Comparison of ENCODE assay signal across 8 cellular contexts in genomic region chr17:63621229-63621683, GRCh38. TPM values are rescaled to one million over a fixed set of nuclear protein-coding genes. Genes with fewer than 3 reads are reported as not detected.
DNase-seq lines count a peak whose midpoint lies in the region; ATAC-seq and TF ChIP-seq lines count a peak whose summit lies in the region.

No MANE protein-coding gene starts in this region.

- H3K27ac ChIP-seq in HCT116 (ENCODE audit: low read depth, low read length) (peak overlapping the region; percentile 67), hepatocyte (peak overlapping the region; percentile 60), skeletal muscle tissue (ENCODE audit: low read depth, low read length) (peak overlapping the region; percentile 68)

- no peaks in the 10 kb centered on the region for H3K9me3 Mint-ChIP-seq in activated B cell treated with CpG ODN at 0.5 μM for 24 hours

- CTCF ChIA-PET in HCT116 (lab: Charles Lee) (interaction anchor here (0.8 to 4.9 kb wide), 4 partner anchors 10 to 196 kb away, joined by 6 to 71 read pairs (median 8); no protein-coding TSS in a partner anchor), activated B cell treated with CpG ODN at 0.5 μM for 24 hours (lab: Charles Lee) (interaction anchor here (0.8 to 4.0 kb wide), 6 partner anchors 9 to 195 kb away, joined by 3 to 19 read pairs (median 6); no protein-coding TSS in a partner anchor)

- H3K36me3 ChIP-seq in HCT116 (ENCODE audit: control insufficient read depth in 1 of 2, insufficient read depth in 2 of 2, low read length in 2 of 2) (no peaks in the 10 kb centered on the region), hepatocyte (replicated peaks; ENCODE audit: insufficient read depth, low read depth) (no peaks in the 10 kb centered on the region), skeletal muscle tissue (ENCODE audit: control insufficient read depth in 3 of 3, insufficient read depth in 3 of 3, low read length in 3 of 3) (no peaks in the 10 kb centered on the region)

- no peak overlapping the region for H2AFZ ChIP-seq in HCT116 (ENCODE audit: low read depth, low read length, poor library complexity, severe bottlenecking)
- peak overlapping the region; percentile 26 for H2AFZ ChIP-seq in hepatocyte

- BruUV-seq in HCT116 (replicated peaks; lab: Mats Ljungman, UMichigan): TSS peak; percentile 95

- no peak for DNase-seq in HCT116 (ENCODE audit: low read depth, low spot score)
- no peak for DNase-seq in activated B cell treated with CpG ODN at 0.5 μM for 24 hours
- no peak for DNase-seq in hepatocyte (ENCODE audit: low spot score)
- DNase-seq in MV-4-11 (lab: John Stamatoyannopoulos, UW): no peak
- DNase-seq in COLO668 (lab: John Stamatoyannopoulos, UW; ENCODE audit: unreplicated experiment): no peak
- no peak for DNase-seq in omental fat pad (ENCODE audit: low spot score)

- H3K9me2 ChIP-seq in HCT116 (ENCODE audit: insufficient read depth) (no peaks in the 10 kb centered on the region), hepatocyte (replicated peaks; ENCODE audit: insufficient read depth) (no peaks in the 10 kb centered on the region)

- TF ChIP-seq RAD21 in HCT116 (IDR thresholded peaks at IDR 0.05; ENCODE audit: low read depth): no peak

- RAD21 ChIA-PET in HCT116 (lab: Charles Lee; ENCODE audit: low non-redundant PET in 1 of 2, low total read pairs in 2 of 2, uncharacterized antibody in 2 of 2, unreplicated experiment in 2 of 2): interaction anchor here in 1 of 2 experiments (1.1 to 1.4 kb wide), 2 partner anchors 9 to 58 kb away, joined by 3 to 5 read pairs; no protein-coding TSS in a partner anchor

- no peaks in the 10 kb centered on the region for H3K27me3 Mint-ChIP-seq in activated B cell treated with CpG ODN at 0.5 μM for 24 hours

- H3K9ac ChIP-seq in HCT116 (ENCODE audit: low read length) (peak overlapping the region; percentile 58), skeletal muscle tissue (ENCODE audit: low read depth in 1 of 3, low read length in 3 of 3) (peak overlapping the region; percentile 62 to 85 (median 82))

- H3K4me3 ChIP-seq in HCT116 (replicated peaks in 1 of 2; ENCODE audit: low read depth in 1 of 2, low read length in 2 of 2) (peak overlapping the region; percentile 61 to 64), hepatocyte (peak overlapping the region; percentile 32), skeletal muscle tissue (ENCODE audit: low read length in 3 of 3) (peak overlapping the region; percentile 62 to 88 (median 87))

- TF ChIP-seq CTCF in HCT116 (IDR thresholded peaks at IDR 0.05 in 2 of 3, conservative IDR thresholded peaks at IDR 0.05 in 1 of 3; ENCODE audit: borderline replicate concordance in 1 of 3, insufficient read depth in 1 of 3, low read depth in 2 of 3, low read length in 2 of 3): no peak
- no peak for TF ChIP-seq CTCF in activated B cell treated with CpG ODN at 0.5 μM for 24 hours (IDR thresholded peaks at IDR 0.05)
- TF ChIP-seq CTCF in hepatocyte (IDR thresholded peaks at IDR 0.05; ENCODE audit: poor library complexity): no peak
- TF ChIP-seq CTCF in omental fat pad (IDR thresholded peaks at IDR 0.05): no peak

- peak; percentile 37 for ATAC-seq in HCT116
- ATAC-seq in activated B cell treated with CpG ODN at 0.5 μM for 24 hours (ENCODE audit: low read depth): no peak
- no peak for ATAC-seq in GM19035 (IDR thresholded peaks at IDR 0.05; ENCODE audit: unreplicated experiment)
- ATAC-seq in omental fat pad (ENCODE audit: low FRiP score): no peak

- H3K27me3 ChIP-seq in HCT116 (ENCODE audit: insufficient read depth, low read length) (no peaks in the 10 kb centered on the region), hepatocyte (no peaks in the 10 kb centered on the region), skeletal muscle tissue (ENCODE audit: control insufficient read depth in 3 of 3, insufficient read depth in 3 of 3, low read length in 3 of 3) (no peaks in the 10 kb centered on the region)

- H3K4me3 Mint-ChIP-seq in activated B cell treated with CpG ODN at 0.5 μM for 24 hours: peak overlapping the region; percentile 94

- H3K4me1 ChIP-seq in HCT116 (ENCODE audit: control insufficient read depth in 1 of 2, insufficient read depth in 2 of 2, low read length in 2 of 2) (peaks cover 12 to 18% of the 10 kb centered on the region in 2 experiments; a peak in 3 of 4 replicates), hepatocyte (ENCODE audit: insufficient read depth) (peaks cover 8% of the 10 kb centered on the region), skeletal muscle tissue (ENCODE audit: control insufficient read depth in 3 of 3, insufficient read depth in 3 of 3, low read length in 3 of 3) (peaks cover 23 to 30% (median 23%) of the 10 kb centered on the region in 3 donors)

- H3K79me2 ChIP-seq in HCT116 (ENCODE audit: insufficient read depth, low read length) (peaks cover 14% of the 10 kb centered on the region), hepatocyte (peaks cover 32% of the 10 kb centered on the region)

- peaks cover 6% of the 10 kb centered on the region for H3K36me3 Mint-ChIP-seq in activated B cell treated with CpG ODN at 0.5 μM for 24 hours (ENCODE audit: low read depth)

- WGBS in hepatocyte (ENCODE audit: low lambda C conversion rate, missing lambda C conversion rate): 13% methylated on average over 10 of the region's 10 CpGs

- intact Hi-C loops in HCT116 (cut with micrococcal nuclease): loop anchor here (5.0 kb wide), 1 partner anchor 221 kb away; the partner anchor contains the start of gene SMARCD2
- intact Hi-C loops in activated B cell treated with CpG ODN at 0.5 μM for 24 hours (cut with micrococcal nuclease): loop anchor here (5.0 to 10.0 kb wide), 4 partner anchors 46 to 656 kb away; partner anchors contain the start of genes CYB561 and TANC2

- no peak for TF ChIP-seq POLR2A in HCT116 (IDR thresholded peaks at IDR 0.05; ENCODE audit: borderline replicate concordance, extremely low read depth, insufficient read depth, insufficient read length)

- H3K27ac Mint-ChIP-seq in activated B cell treated with CpG ODN at 0.5 μM for 24 hours: peak overlapping the region; percentile 91

- H3K4me1 Mint-ChIP-seq in activated B cell treated with CpG ODN at 0.5 μM for 24 hours: peaks cover 27% of the 10 kb centered on the region

- H4K20me1 ChIP-seq in HCT116 (ENCODE audit: insufficient read depth) (no peaks in the 10 kb centered on the region), hepatocyte (ENCODE audit: insufficient read depth, poor library complexity, severe bottlenecking) (peaks cover 28% of the 10 kb centered on the region)

- H3K9me3 ChIP-seq in HCT116 (ENCODE audit: control insufficient read depth in 1 of 2, insufficient read depth in 1 of 2, low read depth in 1 of 2, low read length in 2 of 2) (no peaks in the 10 kb centered on the region), hepatocyte (ENCODE audit: low read depth) (no peaks in the 10 kb centered on the region), skeletal muscle tissue (ENCODE audit: control insufficient read depth in 3 of 3, low read length in 3 of 3) (no peaks in the 10 kb centered on the region)

- H3K4me2 ChIP-seq in HCT116 (ENCODE audit: low read length) (peak overlapping the region; percentile 79), hepatocyte (peak overlapping the region; percentile 75)

- POLR2A ChIA-PET in HCT116 (lab: Charles Lee): interaction anchor here (1.2 to 1.7 kb wide), 6 partner anchors 9 to 182 kb away, joined by 3 to 17 read pairs (median 5); partner anchors contain the start of gene TACO1
- POLR2A ChIA-PET in activated B cell treated with CpG ODN at 0.5 μM for 24 hours (lab: Charles Lee): interaction anchor here (0.6 to 4.6 kb wide), 20 partner anchors 9 to 885 kb away, joined by 3 to 108 read pairs (median 6); partner anchors contain the start of genes CCDC47, CEP95, CYB561 and DDX42

TF ChIP-seq in HCT116, 20 proteins besides CTCF, POLR2A, EP300 and RAD21:
- no peak; the same call in 1 of the 2 replicates for TF ChIP-seq SIN3A (IDR thresholded peaks at IDR 0.05; ENCODE audit: low read depth)
- no peak for TF ChIP-seq CEBPB (IDR thresholded peaks at IDR 0.05; ENCODE audit: low read depth)
- no peak for TF ChIP-seq SRF (IDR thresholded peaks at IDR 0.05; ENCODE audit: low read depth)
- TF ChIP-seq JUND (IDR thresholded peaks at IDR 0.05): no peak
- TF ChIP-seq MAX (IDR thresholded peaks at IDR 0.05): peak; percentile 63; the same call in 1 of the 2 replicates
- no peak for TF ChIP-seq TCF7L2 (IDR thresholded peaks at IDR 0.05; ENCODE audit: borderline replicate concordance, extremely low read depth, insufficient read depth, insufficient read length)

RNA-seq across cellular contexts. Expression of gene MAP3K3, which starts 1.0 kb away (rescaled TPM):
- total RNA-seq in HCT116 (2021; ENCODE audit: unreplicated experiment) (18.5 TPM), activated B cell treated with CpG ODN at 0.5 μM for 24 hours (32.5 and 32.9 TPM in 2 replicates), hepatocyte (13.4 and 15.6 TPM in 2 replicates), skeletal muscle tissue (25.1 TPM), omental fat pad (10 to 100 TPM; 47.0 to 89.8 (median 53.7) TPM)
- polyA plus RNA-seq in HCT116 (2012): 14.2 and 14.5 TPM in 2 replicates
- 15.3 and 15.5 TPM in 2 replicates for polyA plus RNA-seq in hepatocyte

RNA-seq across cellular contexts. Expression of gene TACO1, which starts 20.6 kb away (rescaled TPM):
- total RNA-seq in HCT116 (2021; ENCODE audit: unreplicated experiment) (39.6 TPM), activated B cell treated with CpG ODN at 0.5 μM for 24 hours (19.1 and 23.5 TPM in 2 replicates), hepatocyte (17.0 and 20.2 TPM in 2 replicates), skeletal muscle tissue (14.6 TPM), omental fat pad (10 to 100 TPM in 2 of 4 donors, 1 to 10 TPM in 2; 8.5 to 12.0 (median 10.1) TPM)
- polyA plus RNA-seq in HCT116 (2012): 36.3 and 41.6 TPM in 2 replicates
- 23.8 and 32.2 TPM in 2 replicates for polyA plus RNA-seq in hepatocyte

Comparison
In these comparisons a context has a peak if more than half of its experiments do, and no peak if none do; other contexts are left out.
1. H3K4me3 ChIP-seq: peak in every context shown above with its lines; median percentile 87 in skeletal muscle tissue; 62 in HCT116; 32 in hepatocyte.